Comparison of ENCODE assay signal across 8 cellular contexts in genomic region chr12:56488041-56488955, GRCh38. TPM values are rescaled to one million over a fixed set of nuclear protein-coding genes. Genes with fewer than 3 reads are reported as not detected.
A peak's percentile ranks its signal among the peaks of the same experiment; 100 is the strongest.
DNase-seq lines count a peak whose midpoint lies in the region; ATAC-seq, FAIRE-seq and TF ChIP-seq lines count a peak whose summit lies in the region.

Gene GLS2, minus strand, starts transcription at chr12:56488161. Its CDS starts 43 bp downstream, at chr12:56488118.

- WGBS in A549 (ENCODE audit: missing lambda C conversion rate): 45% methylated on average over 52 of the region's 59 CpGs
- 19% methylated on average over 59 of the region's 59 CpGs for WGBS in esophagus, 2 donors

- H3K36me3 Mint-ChIP-seq in activated T-cell treated with anti-CD3 and anti-CD28 coated beads, Interleukin-2, amount 50 U/mL, for 24 hours (ENCODE audit: low read depth): no peaks in the 10 kb centered on the region

- H3K4me3 ChIP-seq in A549 (peak within 1 kb of the TSS; percentile 35), esophagus (ENCODE audit: low read depth in 1 of 2, low read length in 2 of 2) (peak within 1 kb of the TSS; percentile 42 to 56), mucosa of descending colon (no peak within 1 kb of the TSS)

- H3K27ac Mint-ChIP-seq in activated T-cell treated with anti-CD3 and anti-CD28 coated beads, Interleukin-2, amount 50 U/mL, for 24 hours: peak within 1 kb of the TSS; percentile 39

- H3K27ac ChIP-seq in A549 (peak within 1 kb of the TSS; percentile 8 to 19; a peak in 3 of 6 replicates), esophagus (ENCODE audit: low read depth in 2 of 2, low read length in 1 of 2) (peak within 1 kb of the TSS in 1 of 2 donors; percentile 15)

- FAIRE-seq in A549 (lab: Jason Lieb, UNC): no peak

- intact Hi-C loops in mucosa of descending colon (cut with DNase I, micrococcal nuclease): no loop called here

- peaks cover 46% of the 10 kb centered on the region for H3K27me3 Mint-ChIP-seq in activated T-cell treated with anti-CD3 and anti-CD28 coated beads, Interleukin-2, amount 50 U/mL, for 24 hours

- CTCF ChIA-PET in A549 (lab: Yijun Ruan, JAX): interaction anchor here (0.5 to 4.6 kb wide), 5 partner anchors 9 to 48 kb away, joined by 3 to 19 read pairs (median 4); partner anchors contain the start of gene SPRYD4

- H3K27me3 ChIP-seq in esophagus (ENCODE audit: control insufficient read depth in 1 of 2, insufficient read depth in 2 of 2, low read length in 2 of 2): no peaks in the 10 kb centered on the region

- peaks cover 5% of the 10 kb centered on the region for H3K9me3 Mint-ChIP-seq in activated T-cell treated with anti-CD3 and anti-CD28 coated beads, Interleukin-2, amount 50 U/mL, for 24 hours

- peak; percentile 10; the same call in 1 of the 2 replicates for TF ChIP-seq POLR2A in A549 (IDR thresholded peaks at IDR 0.05; ENCODE audit: low read length)

- H3K36me3 ChIP-seq in esophagus (ENCODE audit: control insufficient read depth in 2 of 2, insufficient read depth in 2 of 2, low read length in 1 of 2): no peaks in the 10 kb centered on the region
- H3K36me3 ChIP-seq in mucosa of descending colon (ENCODE audit: low read depth): no peaks in the 10 kb centered on the region

- peaks cover 21% of the 10 kb centered on the region for H3K4me1 Mint-ChIP-seq in activated T-cell treated with anti-CD3 and anti-CD28 coated beads, Interleukin-2, amount 50 U/mL, for 24 hours (ENCODE audit: low read depth)

- ATAC-seq in A549: peak; percentile 85 to 93
- peak; percentile 81 for ATAC-seq in GM18870 (IDR thresholded peaks at IDR 0.05; ENCODE audit: unreplicated experiment)
- peak; percentile 89 for ATAC-seq in HG03196 (IDR thresholded peaks at IDR 0.05; ENCODE audit: unreplicated experiment)
- peak; percentile 97 for ATAC-seq in mucosa of descending colon

- H3K9me3 ChIP-seq in A549: no peaks in the 10 kb centered on the region
- no peaks in the 10 kb centered on the region for H3K9me3 ChIP-seq in esophagus (ENCODE audit: control insufficient read depth in 2 of 2, insufficient read depth in 1 of 2, low read depth in 1 of 2, low read length in 1 of 2)
- no peaks in the 10 kb centered on the region for H3K9me3 ChIP-seq in mucosa of descending colon

- peak within 1 kb of the TSS; percentile 70 for H3K4me2 ChIP-seq in A549

- TF ChIP-seq EP300 in A549 (IDR thresholded peaks at IDR 0.05): no peak

- H3K4me3 Mint-ChIP-seq in activated T-cell treated with anti-CD3 and anti-CD28 coated beads, Interleukin-2, amount 50 U/mL, for 24 hours: peak within 1 kb of the TSS; percentile 78

- POLR2A ChIA-PET in A549 (lab: Yijun Ruan, JAX): no interaction called here

- peak; percentile 69 to 75 for DNase-seq in A549 (ENCODE audit: low read depth in 1 of 2, low spot score in 1 of 2)
- peak; percentile 69 for DNase-seq in NCI-H460 (ENCODE audit: extremely low read depth, low read depth)
- peak; percentile 83 for DNase-seq in activated T-cell treated with anti-CD3 and anti-CD28 coated beads, Interleukin-2, amount 50 U/mL, for 24 hours
- DNase-seq in mucosa of descending colon: peak; percentile 75 to 83 (median 79)
- peak; percentile 40 to 53 for DNase-seq in stimulated activated CD8-positive, alpha-beta memory T cell treated with anti-CD3 and anti-CD28 coated beads, Interleukin-2, amount 100 ng/mL, for 48 hours (ENCODE audit: low read depth in 2 of 2)

- H3K4me1 ChIP-seq in A549 (peaks cover 17% of the 10 kb centered on the region), esophagus (ENCODE audit: control insufficient read depth in 2 of 2, insufficient read depth in 2 of 2, low read length in 1 of 2) (peaks cover 0 to 12% of the 10 kb centered on the region in 2 donors), mucosa of descending colon (ENCODE audit: low read depth) (peaks cover 11% of the 10 kb centered on the region)

- TF ChIP-seq RAD21 in A549 (conservative IDR thresholded peaks at IDR 0.05 in 1 of 2, IDR thresholded peaks at IDR 0.05 in 1 of 2): no peak

- TF ChIP-seq CTCF in A549 (IDR thresholded peaks at IDR 0.05) (no peak), mucosa of descending colon (IDR thresholded peaks at IDR 0.05) (no peak)

TF ChIP-seq in A549, 52 proteins besides CTCF, POLR2A, EP300 and RAD21:
- TF ChIP-seq SMC3 (IDR thresholded peaks at IDR 0.05) (no peak), CBX2 (IDR thresholded peaks at IDR 0.05; ENCODE audit: borderline replicate concordance, low read depth) (no peak), HMGXB4 (CRISPR knock-in tag; IDR thresholded peaks at IDR 0.05; ENCODE audit: borderline replicate concordance) (no peak), HOXB5 (CRISPR knock-in tag; IDR thresholded peaks at IDR 0.05) (no peak), RFX5 (IDR thresholded peaks at IDR 0.05) (no peak), KDM1A (IDR thresholded peaks at IDR 0.05; ENCODE audit: low read depth) (no peak), MAX (IDR thresholded peaks at IDR 0.05) (peak; percentile 98), E2F6 (IDR thresholded peaks at IDR 0.05; ENCODE audit: borderline replicate concordance, low read depth) (peak; percentile 99), CEBPB (IDR thresholded peaks at IDR 0.05) (peak in 1 of 2 experiments; percentile 47; a peak in 1 of 4 replicates), PBX3 (IDR thresholded peaks at IDR 0.05) (no peak), BHLHE40 (IDR thresholded peaks at IDR 0.05; ENCODE audit: low read depth, low read length) (no peak), FOSB (CRISPR knock-in tag; IDR thresholded peaks at IDR 0.05) (no peak), ZFP36 (IDR thresholded peaks at IDR 0.05; ENCODE audit: borderline replicate concordance, partially characterized antibody) (no peak), POLR2AphosphoS2 (conservative IDR thresholded peaks at IDR 0.05; ENCODE audit: low read length) (no peak), ZC3H11A (IDR thresholded peaks at IDR 0.05) (no peak), GATA3 (IDR thresholded peaks at IDR 0.05; ENCODE audit: borderline replicate concordance) (no peak), MAZ (IDR thresholded peaks at IDR 0.05; ENCODE audit: borderline replicate concordance, low read depth, low read length) (no peak), HEYL (CRISPR knock-in tag; IDR thresholded peaks at IDR 0.05) (no peak), JUNB (IDR thresholded peaks at IDR 0.05) (no peak)

RNA-seq across cellular contexts. Expression of gene GLS2, which starts in this region (rescaled TPM):
- polyA plus RNA-seq in A549 (2011; rRNA removed) (0.36 and 0.61 TPM in 2 replicates), A549 (2017; fragmentation: RNase III; extraction: RNeasy Plus Mini Kit Qiagen cat#74134 plus additional on column Dnase treatment) (0.07 to 0.44 TPM (median 0.18 TPM) in 3 replicates), esophagus (1 to 10 TPM; 3.6 to 4.2 TPM)
- polyA plus RNA-seq in A549 (2012; cell fraction: cytosol; rRNA removed): 0.16 and 0.30 TPM in 2 replicates
- polyA plus RNA-seq in A549 (2012; cell fraction: nucleus; rRNA removed): 0.09 and 0.24 TPM in 2 replicates
- 0.17 and 1.1 TPM in 2 replicates for polyA minus RNA-seq in A549 (2011; rRNA and poly(A)+ RNA removed)
- not detected in 2 replicates for total RNA-seq in NCI-H460 (2014; rRNA removed; shearing (Covaris generic))
- polyA plus RNA-seq in NCI-H460 (2014; cell fraction: nucleus; rRNA removed): 0.21 and 5.3 TPM in 2 replicates
- total RNA-seq in mucosa of descending colon: 1 to 10 TPM in 2 of 3 donors, under 1 TPM in 1; 0.51 to 1.5 (median 1.2) TPM
